ENCODE assay signal across 11 cellular contexts in the genomic region with DNA sequence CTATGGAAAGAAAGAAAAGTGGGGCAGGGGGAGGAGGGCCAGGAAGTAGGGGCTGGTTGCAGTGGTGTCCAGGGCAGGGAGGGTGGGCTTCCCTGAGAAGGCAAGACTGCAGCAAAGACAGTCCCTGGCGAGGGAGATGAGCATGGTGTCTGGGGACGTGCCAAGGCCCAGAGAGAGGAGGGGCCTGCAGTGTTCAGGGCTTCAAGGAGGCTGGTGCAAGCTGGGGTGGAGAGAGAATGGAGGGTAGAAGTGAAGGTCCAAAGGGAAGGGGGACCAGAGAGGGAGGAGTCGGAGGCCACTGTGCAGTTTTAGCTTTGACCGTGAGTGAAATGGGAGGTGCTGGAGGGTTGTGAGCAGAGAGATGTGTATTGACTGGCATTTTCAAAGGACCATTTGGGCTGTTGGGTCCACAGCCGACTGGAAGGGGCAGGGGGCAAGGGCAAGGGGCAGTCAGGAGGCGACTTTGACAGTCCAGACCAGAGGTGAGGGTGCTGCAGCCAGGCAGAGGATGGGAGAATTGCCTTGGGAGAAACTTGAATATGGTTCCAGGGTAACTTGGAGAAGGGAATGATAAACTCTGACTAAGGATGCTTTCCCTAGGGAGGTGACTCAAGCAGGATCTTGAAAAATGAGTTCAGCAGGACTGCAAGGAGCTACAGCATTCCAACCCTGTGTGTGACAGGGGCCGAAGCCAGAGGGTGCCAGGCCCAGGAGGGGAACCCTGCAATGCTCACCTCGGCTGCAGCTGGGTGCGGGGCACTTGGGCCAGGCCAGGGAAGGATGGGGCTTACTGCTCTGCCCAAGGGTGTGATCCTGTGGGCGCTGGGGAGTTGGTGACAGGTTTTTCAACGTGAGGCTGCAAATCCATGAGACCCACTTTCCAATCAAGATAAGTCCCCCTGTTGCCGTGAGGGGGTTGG.
DNase-seq lines count a peak whose midpoint lies in the region; ATAC-seq, FAIRE-seq and TF ChIP-seq lines count a peak whose summit lies in the region.
"Had no signal": no experiment of that assay in that cellular context is flagged by ENCODE, and none has a peak within 500 bp of the region (broad histone marks: within the 10 kb centered on the region; RNA-seq: fewer than 3 reads in every experiment).

No MANE protein-coding gene starts in this region.

- intact Hi-C loops in ascending aorta (cut with DNase I) (loop anchor here (2.0 kb wide), 1 partner anchor 251 kb away; no protein-coding TSS in a partner anchor), cardiac septum (cut with DNase I) (no loop called here)

- H3K4me3 ChIP-seq in ascending aorta (no peak overlapping the region), thoracic aorta (no peak overlapping the region)

- TF ChIP-seq POLR2A in GM12892 (IDR thresholded peaks at IDR 0.05; ENCODE audit: low read depth, low read length): no peak

- peak overlapping the region; percentile 54 to 58 for H3K27ac ChIP-seq in ascending aorta
- peak overlapping the region; percentile 21 to 31 for H3K27ac ChIP-seq in thoracic aorta
- H3K27ac ChIP-seq: neutrophil had no signal

- ATAC-seq in thoracic aorta (ENCODE audit: insufficient number of reproducible peaks, low FRiP score, low read depth) (peak; percentile 47), GM18498 (IDR thresholded peaks at IDR 0.05; ENCODE audit: unreplicated experiment) (no peak)

- peaks cover 17 to 28% of the 10 kb centered on the region in 2 donors for H3K4me1 ChIP-seq in ascending aorta
- peaks cover 7 to 46% of the 10 kb centered on the region in 2 donors for H3K4me1 ChIP-seq in thoracic aorta (ENCODE audit: control insufficient read depth in 1 of 2, low read depth in 2 of 2)

- FAIRE-seq in GM12892 (lab: Jason Lieb, UNC): no peak

- no peaks in the 10 kb centered on the region for H3K36me3 ChIP-seq in ascending aorta
- H3K36me3 ChIP-seq in thoracic aorta: no peaks in the 10 kb centered on the region
- H3K36me3 ChIP-seq: neutrophil had no signal

- no peak for TF ChIP-seq CTCF in ascending aorta (IDR thresholded peaks at IDR 0.05)
- TF ChIP-seq CTCF in thoracic aorta (IDR thresholded peaks at IDR 0.05): no peak

- H3K27me3 ChIP-seq in ascending aorta (no peaks in the 10 kb centered on the region), thoracic aorta (replicated peaks; ENCODE audit: insufficient read depth) (no peaks in the 10 kb centered on the region)
- H3K27me3 ChIP-seq: neutrophil had no signal

- H3K9me3 ChIP-seq in ascending aorta (no peaks in the 10 kb centered on the region), thoracic aorta (no peaks in the 10 kb centered on the region)
- H3K9me3 ChIP-seq: neutrophil had no signal

- DNase-seq in H4 (ENCODE audit: low spot score) (peak; percentile 35), ascending aorta (ENCODE audit: low spot score in 2 of 2) (peak in 1 of 2 donors; percentile 85), cardiac septum (ENCODE audit: low spot score) (peak; percentile 67), thoracic aorta (ENCODE audit: low spot score) (no peak), NCI-H2029 (lab: John Stamatoyannopoulos, UW) (no peak), GM12892 (ENCODE audit: insufficient read length) (no peak)
- no peak for DNase-seq in effector CD8-positive, alpha-beta T cell (lab: John Stamatoyannopoulos, UW)
- DNase-seq: activated CD8-positive, alpha-beta memory T cell treated with anti-CD3 and anti-CD28 coated beads, Interleukin-2, amount 50 U/mL, for 4 hours; T-helper 9 cell had no signal

Comparison
In these comparisons a context has a peak if more than half of its experiments do, and no peak if none do; other contexts are left out.
1. DNase-seq: peak in H4 (single experiment) and cardiac septum (single experiment); none in thoracic aorta (single experiment), NCI-H2029 (single experiment), effector CD8-positive, alpha-beta T cell (single experiment) and GM12892 (single experiment).